Comparison of ENCODE assay signal across 23 cellular contexts in genomic region chr1:36419158-36419557, GRCh38.
"Had no signal": no experiment of that assay in that cellular context is flagged by ENCODE, and none has a peak within 500 bp of the region (broad histone marks: within the 10 kb centered on the region; RNA-seq: fewer than 3 reads in every experiment).

No MANE protein-coding gene starts in this region.

- H3K9me3 ChIP-seq: breast epithelium, esophagus muscularis mucosa, gastroesophageal sphincter, lower lobe of right lung, spleen, tibial artery had no signal

- H3K4me3 Mint-ChIP-seq: activated CD4-positive, alpha-beta T cell treated with anti-CD3 and anti-CD28 coated beads for 36 hours; activated naive CD8-positive, alpha-beta T cell treated with anti-CD3 and anti-CD28 coated beads for 36 hours; activated T-cell treated with anti-CD3 and anti-CD28 coated beads, Interleukin-2, amount 50 U/mL, for 4 hours; naive B cell; WTC11 had no signal

- H3K9me3 Mint-ChIP-seq: activated naive CD8-positive, alpha-beta T cell treated with anti-CD3 and anti-CD28 coated beads for 36 hours; activated T-cell treated with anti-CD3 and anti-CD28 coated beads, Interleukin-2, amount 50 U/mL, for 4 hours; naive B cell; WTC11 had no signal

- ATAC-seq: activated CD4-positive, alpha-beta T cell treated with anti-CD3 and anti-CD28 coated beads for 36 hours; activated T-cell treated with anti-CD3 and anti-CD28 coated beads, Interleukin-2, amount 50 U/mL, for 4 hours; gastroesophageal sphincter; lower lobe of right lung; WTC11 had no signal

- H3K27me3 Mint-ChIP-seq: activated CD4-positive, alpha-beta T cell treated with anti-CD3 and anti-CD28 coated beads for 36 hours; activated naive CD8-positive, alpha-beta T cell treated with anti-CD3 and anti-CD28 coated beads for 36 hours; naive B cell had no signal

- H3K27ac ChIP-seq: coronary artery, esophagus muscularis mucosa, gastroesophageal sphincter, lower lobe of right lung, tibial artery had no signal

- H3K36me3 Mint-ChIP-seq: activated naive CD8-positive, alpha-beta T cell treated with anti-CD3 and anti-CD28 coated beads for 36 hours; naive B cell; WTC11 had no signal

- H3K4me3 ChIP-seq: breast epithelium, coronary artery, esophagus muscularis mucosa, gastroesophageal sphincter, lower lobe of right lung, spleen, tibial artery had no signal

- H3K27ac Mint-ChIP-seq: activated CD4-positive, alpha-beta T cell treated with anti-CD3 and anti-CD28 coated beads for 36 hours; activated naive CD8-positive, alpha-beta T cell treated with anti-CD3 and anti-CD28 coated beads for 36 hours; WTC11 had no signal

- DNase-seq: activated CD4-positive, alpha-beta T cell treated with anti-CD3 and anti-CD28 coated beads for 36 hours; activated CD4-positive, alpha-beta T cell treated with anti-CD3 and anti-CD28 coated beads, Interleukin-2, amount 50 U/mL, for 4 hours; activated CD8-positive, alpha-beta memory T cell treated with anti-CD3 and anti-CD28 coated beads for 24 hours; activated CD8-positive, alpha-beta memory T cell treated with anti-CD3 and anti-CD28 coated beads, Interleukin-2, amount 50 U/mL, for 4 hours; activated naive CD4-positive, alpha-beta T cell treated with Interleukin-2 at 50 U/mL for 16 hours; activated naive CD8-positive, alpha-beta T cell treated with anti-CD3 and anti-CD28 coated beads for 36 hours; activated T-cell treated with anti-CD3 and anti-CD28 coated beads, Interleukin-2, amount 50 U/mL, for 4 hours; amniotic stem cell; cerebellar nuclear complex; head of caudate nucleus; lower lobe of right lung; naive B cell; spleen; stimulated activated CD4-positive, alpha-beta T cell treated with anti-CD3 and anti-CD28 coated beads, Interleukin-4, amount 100 ng/mL, for 1 hour; stimulated activated naive CD4-positive, alpha-beta T cell treated with Interleukin-2 at 50 U/mL for 16 hours; T-helper 1 cell; T-helper 9 cell; tibial artery had no signal

- H3K27me3 ChIP-seq: breast epithelium, esophagus muscularis mucosa, gastroesophageal sphincter, spleen, tibial artery had no signal
